Comparison of ENCODE assay signal across 30 cellular contexts in genomic region chr2:215532844-215533243, GRCh38.
DNase-seq lines count a peak whose midpoint lies in the region; ATAC-seq, FAIRE-seq and TF ChIP-seq lines count a peak whose summit lies in the region.
"Had no signal": no experiment of that assay in that cellular context is flagged by ENCODE, and none has a peak within 500 bp of the region (broad histone marks: within the 10 kb centered on the region; RNA-seq: fewer than 3 reads in every experiment).

No MANE protein-coding gene starts in this region.

- TF ChIP-seq CTCF in GM12878 (IDR thresholded peaks at IDR 0.05 in 2 of 3, conservative IDR thresholded peaks at IDR 0.05 in 1 of 3; ENCODE audit: control insufficient read depth in 2 of 3, extremely low read depth in 1 of 3, insufficient read depth in 1 of 3, low read depth in 3 of 3, low read length in 3 of 3) (no peak), osteocyte (IDR thresholded peaks at IDR 0.05) (no peak), H9 (conservative IDR thresholded peaks at IDR 0.05) (no peak)

- H3K27me3 Mint-ChIP-seq in osteocyte (ENCODE audit: unreplicated experiment) = no peaks in the 10 kb centered on the region
- peaks cover 0 to 9% (median 5%) of the 10 kb centered on the region in 5 donors for H3K27me3 Mint-ChIP-seq in naive thymus-derived CD4-positive, alpha-beta T cell
- no peaks in the 10 kb centered on the region for H3K27me3 Mint-ChIP-seq in H9 (ENCODE audit: low read depth)
- H3K27me3 Mint-ChIP-seq: progenitor cell of endocrine pancreas; stimulated activated naive CD8-positive, alpha-beta T cell treated with anti-CD3 and anti-CD28 coated beads, Interleukin-15, amount 100 ng/mL, for 72 hours had no signal

- H4K5ac ChIP-seq in H9 (ENCODE audit: insufficient read length, low read depth, low read length) = no peak overlapping the region

- no peak overlapping the region for H2BK20ac ChIP-seq in H9 (ENCODE audit: low read depth, low read length, poor library complexity, severe bottlenecking)

- H3K4me3 ChIP-seq in GM12878 = no peak overlapping the region
- no peak overlapping the region for H3K4me3 ChIP-seq in naive thymus-derived CD4-positive, alpha-beta T cell (ENCODE audit: low read length)
- H3K4me3 ChIP-seq: cardiac muscle cell, neural progenitor cell, PC-9, right lobe of liver had no signal

- H2BK15ac ChIP-seq in H9 (ENCODE audit: low read depth, low read length) = no peak overlapping the region

- no peak overlapping the region for H3K9ac ChIP-seq in GM12878 (ENCODE audit: control insufficient read depth, insufficient read depth, low read length)
- H3K9ac ChIP-seq in H9 (ENCODE audit: extremely low read depth, insufficient read length, low read length) = no peak overlapping the region
- H3K9ac ChIP-seq: neural progenitor cell had no signal

- DNase-seq in GM12891 (ENCODE audit: insufficient read length, low spot score) (no peak), OCI-M1 (lab: John Stamatoyannopoulos, UW) (peak; percentile 64), GM12878 (ENCODE audit: low read depth, low spot score) (no peak), osteocyte (ENCODE audit: extremely low spot score, unreplicated experiment) (no peak), H9 (no peak)
- DNase-seq in naive thymus-derived CD4-positive, alpha-beta T cell = no peak
- DNase-seq: activated CD4-positive, alpha-beta T cell treated with anti-CD3 and anti-CD28 coated beads for 48 hours; activated CD8-positive, alpha-beta memory T cell treated with anti-CD3 and anti-CD28 coated beads for 24 hours; activated T-cell treated with anti-CD3 and anti-CD28 coated beads for 4 hours; cortex of kidney; DMS53; effector memory CD8-positive, alpha-beta T cell; NCI-H1105 treated with DMSO at 0.1 percent for 48 hours; NCI-H1930; NCI-H2171 treated with DMSO at 0.1 percent for 48 hours; NCI-H510A; right lobe of liver; Right ventricle myocardium superior; stimulated activated naive CD8-positive, alpha-beta T cell treated with anti-CD3 and anti-CD28 coated beads, Interleukin-15, amount 100 ng/mL, for 72 hours; T-helper 2 cell had no signal

- H3K79me2 ChIP-seq in GM12878 (ENCODE audit: control insufficient read depth, insufficient read depth, low read length) (no peaks in the 10 kb centered on the region), H9 (ENCODE audit: insufficient read depth, low read length) (no peaks in the 10 kb centered on the region)

- no peaks in the 10 kb centered on the region for H3K79me1 ChIP-seq in H9 (ENCODE audit: insufficient read depth, low read depth, low read length, poor library complexity, severe bottlenecking)

- H4K91ac ChIP-seq in H9 (ENCODE audit: insufficient read length, low read depth, low read length) = no peak overlapping the region

- no peak overlapping the region for H2BK120ac ChIP-seq in H9 (ENCODE audit: low read depth, low read length, poor library complexity, severe bottlenecking)

- in situ Hi-C loops in GM12878 (cut with MboI) = no loop called here

- H3K18ac ChIP-seq in H9 (ENCODE audit: insufficient read length, low read depth, low read length) = no peak overlapping the region

- ATAC-seq in GM12878 (0 out of 3 replicates have a peak, but pooled peaks have one; percentile 27), HG02798 (IDR thresholded peaks at IDR 0.05; ENCODE audit: poor library complexity, unreplicated experiment) (no peak)
- ATAC-seq in naive thymus-derived CD4-positive, alpha-beta T cell = no peak
- ATAC-seq: activated naive CD4-positive, alpha-beta T cell treated with anti-CD3 and anti-CD28 coated beads, Interleukin-2, amount 50 U/mL, for 72 hours; effector memory CD8-positive, alpha-beta T cell; HCT116; left lobe of liver; stimulated activated naive CD8-positive, alpha-beta T cell treated with anti-CD3 and anti-CD28 coated beads, Interleukin-15, amount 100 ng/mL, for 72 hours had no signal

- H3K9me3 ChIP-seq in GM12878 (replicated peaks; ENCODE audit: control insufficient read depth, insufficient read depth, low read length) = no peaks in the 10 kb centered on the region; the same call in 2 of the 3 replicates
- no peaks in the 10 kb centered on the region for H3K9me3 ChIP-seq in naive thymus-derived CD4-positive, alpha-beta T cell (ENCODE audit: control insufficient read depth in 2 of 3, low read length in 3 of 3)
- no peaks in the 10 kb centered on the region for H3K9me3 ChIP-seq in H9 (ENCODE audit: control insufficient read depth, low read depth, low read length)
- H3K9me3 ChIP-seq: right lobe of liver had no signal

- H3K27ac Mint-ChIP-seq in osteocyte (ENCODE audit: unreplicated experiment) (peak overlapping the region; percentile 95), H9 (no peak overlapping the region)
- no peak overlapping the region for H3K27ac Mint-ChIP-seq in naive thymus-derived CD4-positive, alpha-beta T cell
- H3K27ac Mint-ChIP-seq: activated naive CD4-positive, alpha-beta T cell treated with anti-CD3 and anti-CD28 coated beads, Interleukin-2, amount 50 U/mL, for 72 hours; effector memory CD8-positive, alpha-beta T cell; neural progenitor cell; progenitor cell of endocrine pancreas; stimulated activated naive CD8-positive, alpha-beta T cell treated with anti-CD3 and anti-CD28 coated beads, Interleukin-15, amount 100 ng/mL, for 72 hours had no signal

- no peak overlapping the region for H3K14ac ChIP-seq in H9 (ENCODE audit: insufficient read depth, low read length)

- no peak for TF ChIP-seq RAD21 in GM12878 (IDR thresholded peaks at IDR 0.05; ENCODE audit: insufficient read depth, low read depth, low read length)

- H3K9me3 Mint-ChIP-seq in osteocyte (ENCODE audit: unreplicated experiment) (peaks cover 14% of the 10 kb centered on the region), H9 (peaks cover 16 to 22% of the 10 kb centered on the region in 2 experiments)
- H3K9me3 Mint-ChIP-seq in naive thymus-derived CD4-positive, alpha-beta T cell = peaks cover 0 to 22% (median 8%) of the 10 kb centered on the region in 11 donors

- H3T11ph ChIP-seq in H9 (ENCODE audit: low read length) = no peak overlapping the region

- no TSS peak for BruUV-seq in GM12878 (replicated peaks; lab: Mats Ljungman, UMichigan)

- FAIRE-seq in GM12891 (lab: Jason Lieb, UNC) = no peak
- no peak for FAIRE-seq in GM12878 (lab: Jason Lieb, UNC)
- FAIRE-seq: islet of Langerhans had no signal

- no peak overlapping the region for H3K27ac ChIP-seq in GM12878 (ENCODE audit: control insufficient read depth, insufficient read depth)
- no peak overlapping the region for H3K27ac ChIP-seq in naive thymus-derived CD4-positive, alpha-beta T cell (ENCODE audit: low read depth, low read length)
- no peak overlapping the region for H3K27ac ChIP-seq in H9 (ENCODE audit: insufficient read length, low read depth, low read length)
- H3K27ac ChIP-seq: cardiac muscle cell, neural progenitor cell, PC-9, right lobe of liver, VCaP had no signal

- TF ChIP-seq EP300 in GM12878 (IDR thresholded peaks at IDR 0.05; ENCODE audit: borderline replicate concordance in 1 of 2, control insufficient read depth in 1 of 2, low read depth in 2 of 2, low read length in 2 of 2) = no peak

- H3K23ac ChIP-seq in H9 (ENCODE audit: insufficient read length, low read depth, low read length) = no peak overlapping the region

- POLR2A ChIA-PET in GM12878 (lab: Charles Lee) = no interaction called here
- POLR2A ChIA-PET in naive thymus-derived CD4-positive, alpha-beta T cell (lab: Charles Lee) = no interaction called here

- H3K36me3 Mint-ChIP-seq in osteocyte (ENCODE audit: unreplicated experiment) (peaks cover 2% of the 10 kb centered on the region), H9 (ENCODE audit: insufficient read depth in 1 of 3, low read depth in 3 of 3) (peaks cover 5 to 15% (median 13%) of the 10 kb centered on the region in 3 experiments)
- peaks cover 0 to 9% (median 0%) of the 10 kb centered on the region in 5 donors for H3K36me3 Mint-ChIP-seq in naive thymus-derived CD4-positive, alpha-beta T cell
- H3K36me3 Mint-ChIP-seq: activated naive CD4-positive, alpha-beta T cell treated with anti-CD3 and anti-CD28 coated beads, Interleukin-2, amount 50 U/mL, for 72 hours; neural progenitor cell had no signal

- no peaks in the 10 kb centered on the region for H3K4me1 ChIP-seq in GM12878 (ENCODE audit: control insufficient read depth, insufficient read depth, low read length)
- H3K4me1 ChIP-seq in naive thymus-derived CD4-positive, alpha-beta T cell (ENCODE audit: control insufficient read depth in 2 of 2, insufficient read depth in 2 of 2, low read length in 2 of 2) = no peaks in the 10 kb centered on the region
- H3K4me1 ChIP-seq in H9 (ENCODE audit: insufficient read depth, low read length) = peaks cover 5% of the 10 kb centered on the region; the same call in 1 of the 2 replicates
- H3K4me1 ChIP-seq: neural progenitor cell, right lobe of liver had no signal

- H2AK5ac ChIP-seq in H9 (ENCODE audit: insufficient read length, low read length) = no peak overlapping the region

- H3K23me2 ChIP-seq in H9 (ENCODE audit: insufficient read length, low read depth, low read length, poor library complexity, severe bottlenecking) = no peaks in the 10 kb centered on the region

- H3K36me3 ChIP-seq in GM12878 (ENCODE audit: control insufficient read depth in 2 of 2, insufficient read depth in 2 of 2, low read length in 1 of 2) = no peaks in the 10 kb centered on the region
- no peaks in the 10 kb centered on the region for H3K36me3 ChIP-seq in naive thymus-derived CD4-positive, alpha-beta T cell (ENCODE audit: control insufficient read depth in 2 of 3, insufficient read depth in 3 of 3, low read length in 3 of 3)
- H3K36me3 ChIP-seq: cardiac muscle cell, neural progenitor cell, right lobe of liver had no signal

- H3K27me3 ChIP-seq in GM12878 (replicated peaks in 1 of 2; ENCODE audit: control insufficient read depth in 2 of 2, insufficient read depth in 2 of 2, low read length in 1 of 2) (no peaks in the 10 kb centered on the region), H9 (ENCODE audit: insufficient read depth, low read length) (no peaks in the 10 kb centered on the region)
- no peaks in the 10 kb centered on the region for H3K27me3 ChIP-seq in naive thymus-derived CD4-positive, alpha-beta T cell (ENCODE audit: control insufficient read depth in 2 of 2, insufficient read depth in 2 of 2, low read length in 2 of 2)
- H3K27me3 ChIP-seq: cardiac muscle cell, neural progenitor cell, right lobe of liver had no signal

- H2AFZ ChIP-seq in GM12878 (ENCODE audit: control insufficient read depth, low read depth, low read length) (no peak overlapping the region), H9 (ENCODE audit: low read length) (no peak overlapping the region)
- H2AFZ ChIP-seq: neural progenitor cell, PC-9 had no signal

- peaks cover 84% of the 10 kb centered on the region for H3K4me1 Mint-ChIP-seq in osteocyte (ENCODE audit: unreplicated experiment)
- peaks cover 0 to 2% (median 0%) of the 10 kb centered on the region in 7 donors for H3K4me1 Mint-ChIP-seq in naive thymus-derived CD4-positive, alpha-beta T cell
- H3K4me1 Mint-ChIP-seq in H9 = peaks cover 5% of the 10 kb centered on the region in 2 experiments
- H3K4me1 Mint-ChIP-seq: stimulated activated naive CD8-positive, alpha-beta T cell treated with anti-CD3 and anti-CD28 coated beads, Interleukin-15, amount 100 ng/mL, for 72 hours had no signal

- no peak for TF ChIP-seq POLR2A in GM12891 (IDR thresholded peaks at IDR 0.05; ENCODE audit: low read depth, low read length)
- no peak for TF ChIP-seq POLR2A in GM12878 (IDR thresholded peaks at IDR 0.05; ENCODE audit: low read depth, low read length)

- CTCF ChIA-PET in GM12878 (lab: Yijun Ruan, JAX) = no interaction called here
- CTCF ChIA-PET in naive thymus-derived CD4-positive, alpha-beta T cell (lab: Charles Lee) = no interaction called here

- intact Hi-C loops in GM12878 (cut with micrococcal nuclease; ENCODE audit: unreplicated experiment) = no loop called here
- intact Hi-C loops in naive thymus-derived CD4-positive, alpha-beta T cell (cut with micrococcal nuclease) = no loop called here

- RAD21 ChIA-PET in GM12878 (lab: Charles Lee; ENCODE audit: unreplicated experiment) = no interaction called here

- H4K20me1 ChIP-seq in GM12878 (ENCODE audit: control insufficient read depth, insufficient read depth) (no peaks in the 10 kb centered on the region), H9 (ENCODE audit: control insufficient read depth, insufficient read depth, insufficient read length) (no peaks in the 10 kb centered on the region)

- H4K8ac ChIP-seq in H9 (replicated peaks; ENCODE audit: insufficient read length, low read depth, low read length) = no peak overlapping the region

- no peak overlapping the region for H3K4ac ChIP-seq in H9 (ENCODE audit: low read depth, low read length)

- no peak overlapping the region for H2BK5ac ChIP-seq in H9 (ENCODE audit: insufficient read length, low read length)

- H3K4me3 Mint-ChIP-seq in osteocyte (ENCODE audit: unreplicated experiment) = no peak overlapping the region
- H3K4me3 Mint-ChIP-seq in naive thymus-derived CD4-positive, alpha-beta T cell = no peak overlapping the region
- no peak overlapping the region for H3K4me3 Mint-ChIP-seq in H9
- H3K4me3 Mint-ChIP-seq: effector memory CD8-positive, alpha-beta T cell; neural progenitor cell; stimulated activated naive CD8-positive, alpha-beta T cell treated with anti-CD3 and anti-CD28 coated beads, Interleukin-15, amount 100 ng/mL, for 72 hours had no signal

- H3K4me2 ChIP-seq in GM12878 (ENCODE audit: control insufficient read depth, insufficient read depth) = no peak overlapping the region
- no peak overlapping the region for H3K4me2 ChIP-seq in H9 (ENCODE audit: insufficient read depth, insufficient read length, low read length)
- H3K4me2 ChIP-seq: neural progenitor cell, PC-9 had no signal

- 42% methylated on average over 2 of the region's 2 CpGs for WGBS in GM12878 (ENCODE audit: insufficient coverage, insufficient replicate concordance, low lambda C conversion rate, missing lambda C conversion rate)
- WGBS in H9 (ENCODE audit: extremely low coverage, insufficient read length, low lambda C conversion rate) = no CpG with 5 or more reads among the region's 2 CpGs

- H3K56ac ChIP-seq in H9 (ENCODE audit: insufficient read length, low read depth, low read length) = no peak overlapping the region

- SMC1A ChIA-PET in GM12878 (lab: Charles Lee; ENCODE audit: uncharacterized antibody, unreplicated experiment) = no interaction called here

- no peak overlapping the region for H2BK12ac ChIP-seq in H9 (ENCODE audit: insufficient read length, low read depth, low read length)
